In the genomic region with DNA sequence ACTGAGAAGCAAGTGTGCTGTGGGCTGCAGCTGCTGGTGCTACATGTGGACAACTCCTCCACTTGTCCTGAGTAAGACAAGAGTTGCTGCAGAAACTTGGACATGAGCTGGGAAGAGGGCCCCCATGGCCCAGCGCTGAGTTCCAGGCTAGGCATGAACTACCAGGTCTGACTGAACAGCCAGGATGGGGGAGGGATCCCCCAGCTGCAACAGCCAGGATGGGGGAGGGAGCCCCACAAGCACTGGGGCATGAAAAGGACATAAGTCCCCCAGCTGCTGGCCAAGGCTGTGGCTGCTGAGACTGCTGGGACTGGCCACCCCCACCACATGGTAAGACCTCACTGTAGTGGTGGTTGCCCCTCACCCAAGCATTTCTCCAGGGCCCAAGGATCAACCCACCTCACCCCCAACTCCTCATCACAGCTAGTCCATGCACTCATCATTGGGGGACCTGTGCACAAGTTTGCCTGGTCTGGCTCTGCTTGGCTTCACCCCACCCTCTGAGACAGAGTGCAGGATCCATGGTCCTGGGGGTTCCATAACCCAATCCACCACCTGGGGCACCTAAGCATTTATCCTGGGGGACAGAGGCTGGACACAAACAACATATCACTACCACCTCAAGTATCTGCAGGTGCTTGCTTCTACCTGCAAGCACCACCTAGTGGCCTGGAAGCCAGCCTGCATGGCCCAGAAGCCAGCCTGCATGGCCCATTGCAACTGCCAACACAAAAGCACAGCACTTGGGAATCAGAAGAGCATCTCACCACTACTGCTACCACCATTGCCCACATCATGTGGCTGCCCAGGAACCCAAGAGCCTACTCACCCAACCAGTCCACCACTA, we compare ENCODE assay signal across 1 cellular context.
TF ChIP-seq lines count a peak whose summit lies in the region.

No MANE protein-coding gene starts in this region.

TF ChIP-seq in HepG2, 621 proteins besides CTCF, POLR2A, EP300 and RAD21 (continued from another document and continues in another):
- peak; percentile 30; the same call in 1 of the 2 replicates for TF ChIP-seq ZNF687 (CRISPR knock-in tag; IDR thresholded peaks at IDR 0.05)
- TF ChIP-seq ZNF331 (CRISPR knock-in tag; IDR thresholded peaks at IDR 0.05): peak; percentile 54; the same call in 1 of the 2 replicates
- TF ChIP-seq REL (CRISPR knock-in tag; conservative IDR thresholded peaks at IDR 0.05): 0 out of 2 replicates have a peak, but pooled peaks have one; percentile 50
- TF ChIP-seq POGZ (CRISPR knock-in tag; IDR thresholded peaks at IDR 0.05): 0 out of 2 replicates have a peak, but pooled peaks have one; percentile 33
- no peak for TF ChIP-seq TRAFD1 (CRISPR knock-in tag; IDR thresholded peaks at IDR 0.05; ENCODE audit: borderline replicate concordance)
- no peak for TF ChIP-seq NR2C2 (CRISPR knock-in tag; IDR thresholded peaks at IDR 0.05; ENCODE audit: borderline replicate concordance)
- no peak for TF ChIP-seq KDM6A (CRISPR knock-in tag; IDR thresholded peaks at IDR 0.05; ENCODE audit: low read depth)
- peak; percentile 96 for TF ChIP-seq SMC3 (IDR thresholded peaks at IDR 0.05; ENCODE audit: low read length)
- TF ChIP-seq HMG20B (CRISPR knock-in tag; conservative IDR thresholded peaks at IDR 0.05): no peak
- 0 out of 2 replicates have a peak, but pooled peaks have one; percentile 24 for TF ChIP-seq THRA (CRISPR knock-in tag; IDR thresholded peaks at IDR 0.05; ENCODE audit: borderline replicate concordance)
- no peak for TF ChIP-seq RFX3 (CRISPR knock-in tag; IDR thresholded peaks at IDR 0.05)
- TF ChIP-seq CHD4 (IDR thresholded peaks at IDR 0.05; ENCODE audit: borderline replicate concordance, low read length): no peak
- peak; percentile 76 for TF ChIP-seq SALL1 (CRISPR knock-in tag; IDR thresholded peaks at IDR 0.05)
- peak; percentile 52; the same call in 1 of the 2 replicates for TF ChIP-seq KDM2A (CRISPR knock-in tag; IDR thresholded peaks at IDR 0.05; ENCODE audit: borderline replicate concordance, low read depth)
- no peak for TF ChIP-seq ZNF549 (CRISPR knock-in tag; IDR thresholded peaks at IDR 0.05)
- TF ChIP-seq, protein P1, sequence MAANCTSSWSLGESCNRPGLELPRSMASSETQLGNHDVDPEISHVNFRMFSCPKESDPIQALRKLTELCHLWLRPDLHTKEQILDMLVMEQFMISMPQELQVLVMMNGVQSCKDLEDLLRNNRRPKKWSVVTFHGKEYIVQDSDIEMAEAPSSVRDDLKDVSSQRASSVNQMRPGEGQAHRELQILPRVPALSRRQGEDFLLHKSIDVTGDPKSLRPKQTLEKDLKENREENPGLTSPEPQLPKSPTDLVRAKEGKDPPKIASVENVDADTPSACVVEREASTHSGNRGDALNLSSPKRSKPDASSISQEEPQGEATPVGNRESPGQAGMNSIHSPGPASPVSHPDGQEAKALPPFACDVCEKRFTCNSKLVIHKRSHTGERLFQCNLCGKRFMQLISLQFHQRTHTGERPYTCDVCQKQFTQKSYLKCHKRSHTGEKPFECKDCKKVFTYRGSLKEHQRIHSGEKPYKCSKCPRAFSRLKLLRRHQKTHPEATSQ (CRISPR knock-in tag; IDR thresholded peaks at IDR 0.05; ENCODE audit: borderline replicate concordance): no peak
- peak; percentile 23; the same call in 1 of the 2 replicates for TF ChIP-seq ZFP91 (CRISPR knock-in tag; IDR thresholded peaks at IDR 0.05; ENCODE audit: borderline replicate concordance)
- TF ChIP-seq ZNF501 (CRISPR knock-in tag; IDR thresholded peaks at IDR 0.05): 0 out of 2 replicates have a peak, but pooled peaks have one; percentile 22
- no peak for TF ChIP-seq STAT6 (CRISPR knock-in tag; IDR thresholded peaks at IDR 0.05; ENCODE audit: borderline replicate concordance)
- TF ChIP-seq HOXA7 (CRISPR knock-in tag; IDR thresholded peaks at IDR 0.05): no peak
- TF ChIP-seq, protein P2, sequence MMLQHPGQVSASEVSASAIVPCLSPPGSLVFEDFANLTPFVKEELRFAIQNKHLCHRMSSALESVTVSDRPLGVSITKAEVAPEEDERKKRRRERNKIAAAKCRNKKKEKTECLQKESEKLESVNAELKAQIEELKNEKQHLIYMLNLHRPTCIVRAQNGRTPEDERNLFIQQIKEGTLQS (CRISPR knock-in tag; IDR thresholded peaks at IDR 0.05): 0 out of 2 replicates have a peak, but pooled peaks have one; percentile 21
- TF ChIP-seq ATAD3A (CRISPR knock-in tag; IDR thresholded peaks at IDR 0.05): no peak
- TF ChIP-seq FOSL2 (CRISPR knock-in tag; IDR thresholded peaks at IDR 0.05): peak; percentile 52; the same call in 1 of the 2 replicates
- TF ChIP-seq, protein P3, sequence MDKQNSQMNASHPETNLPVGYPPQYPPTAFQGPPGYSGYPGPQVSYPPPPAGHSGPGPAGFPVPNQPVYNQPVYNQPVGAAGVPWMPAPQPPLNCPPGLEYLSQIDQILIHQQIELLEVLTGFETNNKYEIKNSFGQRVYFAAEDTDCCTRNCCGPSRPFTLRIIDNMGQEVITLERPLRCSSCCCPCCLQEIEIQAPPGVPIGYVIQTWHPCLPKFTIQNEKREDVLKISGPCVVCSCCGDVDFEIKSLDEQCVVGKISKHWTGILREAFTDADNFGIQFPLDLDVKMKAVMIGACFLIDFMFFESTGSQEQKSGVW (CRISPR knock-in tag; IDR thresholded peaks at IDR 0.05; ENCODE audit: borderline replicate concordance): no peak
- no peak for TF ChIP-seq LCORL (IDR thresholded peaks at IDR 0.05)
- no peak for TF ChIP-seq LCORL (CRISPR knock-in tag; IDR thresholded peaks at IDR 0.05)
- TF ChIP-seq TARDBP (CRISPR knock-in tag; IDR thresholded peaks at IDR 0.05): 0 out of 2 replicates have a peak, but pooled peaks have one; percentile 26
- no peak for TF ChIP-seq ZNF746 (CRISPR knock-in tag; IDR thresholded peaks at IDR 0.05)
- TF ChIP-seq NONO (IDR thresholded peaks at IDR 0.05): no peak
- TF ChIP-seq NONO (CRISPR knock-in tag; conservative IDR thresholded peaks at IDR 0.05): peak; percentile 44; the same call in 1 of the 2 replicates
- TF ChIP-seq, protein P4, sequence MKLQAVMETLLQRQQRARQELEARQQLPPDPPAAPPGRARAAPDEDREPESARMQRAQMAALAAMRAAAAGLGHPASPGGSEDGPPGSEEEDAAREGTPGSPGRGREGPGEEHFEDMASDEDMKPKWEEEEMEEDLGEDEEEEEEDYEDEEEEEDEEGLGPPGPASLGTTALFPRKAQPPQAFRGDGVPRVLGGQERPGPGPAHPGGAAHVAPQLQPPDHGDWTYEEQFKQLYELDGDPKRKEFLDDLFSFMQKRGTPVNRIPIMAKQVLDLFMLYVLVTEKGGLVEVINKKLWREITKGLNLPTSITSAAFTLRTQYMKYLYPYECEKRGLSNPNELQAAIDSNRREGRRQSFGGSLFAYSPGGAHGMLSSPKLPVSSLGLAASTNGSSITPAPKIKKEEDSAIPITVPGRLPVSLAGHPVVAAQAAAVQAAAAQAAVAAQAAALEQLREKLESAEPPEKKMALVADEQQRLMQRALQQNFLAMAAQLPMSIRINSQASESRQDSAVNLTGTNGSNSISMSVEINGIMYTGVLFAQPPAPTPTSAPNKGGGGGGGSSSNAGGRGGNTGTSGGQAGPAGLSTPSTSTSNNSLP (IDR thresholded peaks at IDR 0.05; ENCODE audit: low read depth, low read length): no peak
- 0 out of 2 replicates have a peak, but pooled peaks have one; percentile 21 for TF ChIP-seq ZNF124 (CRISPR knock-in tag; IDR thresholded peaks at IDR 0.05)
- no peak for TF ChIP-seq EZH2 (conservative IDR thresholded peaks at IDR 0.05; ENCODE audit: low read depth, low read length)
- TF ChIP-seq AKAP8 (CRISPR knock-in tag; IDR thresholded peaks at IDR 0.05): no peak
- TF ChIP-seq PHF5A (CRISPR knock-in tag; IDR thresholded peaks at IDR 0.05; ENCODE audit: low read depth, unreplicated experiment): no peak
- peak; percentile 93 for TF ChIP-seq STAG1 (CRISPR knock-in tag; IDR thresholded peaks at IDR 0.05)
- no peak for TF ChIP-seq CAMTA2 (CRISPR knock-in tag; IDR thresholded peaks at IDR 0.05; ENCODE audit: borderline replicate concordance)
- TF ChIP-seq SOX6 (IDR thresholded peaks at IDR 0.05): no peak
- TF ChIP-seq SOX6 (CRISPR knock-in tag; IDR thresholded peaks at IDR 0.05): 0 out of 2 replicates have a peak, but pooled peaks have one; percentile 23
- TF ChIP-seq, protein P5, sequence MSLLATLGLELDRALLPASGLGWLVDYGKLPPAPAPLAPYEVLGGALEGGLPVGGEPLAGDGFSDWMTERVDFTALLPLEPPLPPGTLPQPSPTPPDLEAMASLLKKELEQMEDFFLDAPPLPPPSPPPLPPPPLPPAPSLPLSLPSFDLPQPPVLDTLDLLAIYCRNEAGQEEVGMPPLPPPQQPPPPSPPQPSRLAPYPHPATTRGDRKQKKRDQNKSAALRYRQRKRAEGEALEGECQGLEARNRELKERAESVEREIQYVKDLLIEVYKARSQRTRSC (CRISPR knock-in tag; IDR thresholded peaks at IDR 0.05; ENCODE audit: low read depth): no peak
- TF ChIP-seq KDM5B (CRISPR knock-in tag; IDR thresholded peaks at IDR 0.05; ENCODE audit: borderline replicate concordance): 0 out of 2 replicates have a peak, but pooled peaks have one; percentile 33
